ENCODE assay signal across 8 cellular contexts in genomic region chr3:197736010-197736490, GRCh38. TPM values are rescaled to one million over a fixed set of nuclear protein-coding genes. Genes with fewer than 3 reads are reported as not detected.
DNase-seq lines count a peak whose midpoint lies in the region; ATAC-seq, FAIRE-seq and TF ChIP-seq lines count a peak whose summit lies in the region.

No MANE protein-coding gene starts in this region.

- no peaks in the 10 kb centered on the region for H3K27me3 ChIP-seq in small intestine (ENCODE audit: control insufficient read depth in 2 of 2, insufficient read depth in 2 of 2, low read length in 2 of 2)

- ATAC-seq in A549 (peak; percentile 28 to 31), GM19351 (IDR thresholded peaks at IDR 0.05; ENCODE audit: unreplicated experiment) (peak; percentile 16), GM18517 (IDR thresholded peaks at IDR 0.05; ENCODE audit: unreplicated experiment) (no peak)

- peak overlapping the region; percentile 84 to 92 for H3K27ac ChIP-seq in A549
- peak overlapping the region; percentile 62 for H3K27ac ChIP-seq in angular gyrus (ENCODE audit: low read depth, low read length)
- peak overlapping the region; percentile 88 to 95 for H3K27ac ChIP-seq in small intestine (ENCODE audit: low read depth in 1 of 2, low read length in 1 of 2)

- CTCF ChIA-PET in A549 (lab: Yijun Ruan, JAX) = interaction anchor here (0.6 to 1.5 kb wide), 2 partner anchors 10 to 30 kb away, joined by 3 read pairs; no protein-coding TSS in a partner anchor

- peak overlapping the region; percentile 99 for H3K4me2 ChIP-seq in A549

- TF ChIP-seq EP300 in A549 (IDR thresholded peaks at IDR 0.05) = no peak

- H3K36me3 ChIP-seq in small intestine (ENCODE audit: control insufficient read depth in 2 of 2, insufficient read depth in 2 of 2, low read length in 2 of 2) = no peaks in the 10 kb centered on the region

- no peak for TF ChIP-seq RAD21 in A549 (conservative IDR thresholded peaks at IDR 0.05 in 1 of 2, IDR thresholded peaks at IDR 0.05 in 1 of 2)

- H3K4me3 ChIP-seq in A549 (peak overlapping the region; percentile 81), iPS-11a (ENCODE audit: low read depth, low read length) (peak overlapping the region; percentile 66), small intestine (ENCODE audit: low read depth in 1 of 2, low read length in 2 of 2) (peak overlapping the region; percentile 82 to 99)

- H3K4me1 ChIP-seq in A549 = peaks cover 9% of the 10 kb centered on the region; the same call in 1 of the 3 replicates
- peaks cover 0 to 2% of the 10 kb centered on the region in 2 donors for H3K4me1 ChIP-seq in small intestine (ENCODE audit: control insufficient read depth in 2 of 2, insufficient read depth in 1 of 2, low read depth in 1 of 2, low read length in 1 of 2)

- POLR2A ChIA-PET in A549 (lab: Yijun Ruan, JAX) = interaction anchor here (0.7 to 1.0 kb wide), 2 partner anchors 9 to 13 kb away, joined by 3 read pairs; partner anchors contain the start of gene FYTTD1

- WGBS in A549 (ENCODE audit: missing lambda C conversion rate) = 7% methylated on average over 13 of the region's 17 CpGs
- 0 to 1% (median 1%) methylated on average over 17 of the region's 17 CpGs for WGBS in small intestine, 3 donors

- DNase-seq in A549 (ENCODE audit: low read depth in 1 of 2, low spot score in 1 of 2) (peak in 1 of 2 experiments; percentile 31), SK-N-DZ (ENCODE audit: low spot score) (peak; percentile 47), small intestine (peak; percentile 57)
- DNase-seq in NK-92 treated with Interleukin-12 subunit alpha and Interleukin-12 subunit beta, amount 100 ng/mL, for 24 hours (lab: John Stamatoyannopoulos, UW) = no peak

- FAIRE-seq in A549 (lab: Jason Lieb, UNC) (no peak), small intestine (lab: Jason Lieb, UNC) (no peak)

- TF ChIP-seq POLR2A in A549 (IDR thresholded peaks at IDR 0.05; ENCODE audit: low read length) = no peak

- no peaks in the 10 kb centered on the region for H3K9me3 ChIP-seq in A549
- no peaks in the 10 kb centered on the region for H3K9me3 ChIP-seq in small intestine (ENCODE audit: control insufficient read depth, low read depth)

- no peak for TF ChIP-seq CTCF in A549 (IDR thresholded peaks at IDR 0.05)

TF ChIP-seq in A549, 52 proteins besides CTCF, POLR2A, EP300 and RAD21:
- TF ChIP-seq RFX5 (IDR thresholded peaks at IDR 0.05) (no peak), MAZ (IDR thresholded peaks at IDR 0.05; ENCODE audit: borderline replicate concordance, low read depth, low read length) (no peak), RARB (CRISPR knock-in tag; IDR thresholded peaks at IDR 0.05) (no peak), NPAS2 (CRISPR knock-in tag; IDR thresholded peaks at IDR 0.05; ENCODE audit: borderline replicate concordance) (no peak), FOSL2 (IDR thresholded peaks at IDR 0.05) (no peak), FOSL2 (CRISPR knock-in tag; IDR thresholded peaks at IDR 0.05) (no peak), TFCP2L1 (CRISPR knock-in tag; IDR thresholded peaks at IDR 0.05) (no peak), NR3C1 (IDR thresholded peaks at IDR 0.05) (no peak), JUNB (IDR thresholded peaks at IDR 0.05) (no peak), USF2 (IDR thresholded peaks at IDR 0.05) (no peak), CEBPB (IDR thresholded peaks at IDR 0.05) (no peak), FOSB (CRISPR knock-in tag; IDR thresholded peaks at IDR 0.05) (no peak), PBX3 (IDR thresholded peaks at IDR 0.05) (no peak), HES2 (IDR thresholded peaks at IDR 0.05) (no peak), ATOH8 (CRISPR knock-in tag; IDR thresholded peaks at IDR 0.05; ENCODE audit: low read depth) (no peak), CHD2 (IDR thresholded peaks at IDR 0.05; ENCODE audit: low read length, partially characterized antibody) (no peak), HOXA7 (CRISPR knock-in tag; IDR thresholded peaks at IDR 0.05) (no peak)
- TF ChIP-seq, protein P1, sequence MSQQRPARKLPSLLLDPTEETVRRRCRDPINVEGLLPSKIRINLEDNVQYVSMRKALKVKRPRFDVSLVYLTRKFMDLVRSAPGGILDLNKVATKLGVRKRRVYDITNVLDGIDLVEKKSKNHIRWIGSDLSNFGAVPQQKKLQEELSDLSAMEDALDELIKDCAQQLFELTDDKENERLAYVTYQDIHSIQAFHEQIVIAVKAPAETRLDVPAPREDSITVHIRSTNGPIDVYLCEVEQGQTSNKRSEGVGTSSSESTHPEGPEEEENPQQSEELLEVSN (IDR thresholded peaks at IDR 0.05; ENCODE audit: borderline replicate concordance, low read depth) = no peak

RNA-seq across cellular contexts. Expression of gene RUBCN, which starts 0.7 kb away (rescaled TPM):
- polyA plus RNA-seq in A549 (2011; rRNA removed) (8.0 and 8.2 TPM in 2 replicates), A549 (2017; fragmentation: RNase III; extraction: RNeasy Plus Mini Kit Qiagen cat#74134 plus additional on column Dnase treatment) (5.7 to 6.5 TPM (median 6.1 TPM) in 3 replicates), small intestine (10 to 100 TPM in 2 of 3 donors, 1 to 10 TPM in 1; 6.9 to 14.6 (median 11.0) TPM)
- 5.3 and 8.0 TPM in 2 replicates for polyA plus RNA-seq in A549 (2012; cell fraction: cytosol; rRNA removed)
- 11.5 and 15.4 TPM in 2 replicates for polyA plus RNA-seq in A549 (2012; cell fraction: nucleus; rRNA removed)
- 13.2 and 16.6 TPM in 2 replicates for polyA minus RNA-seq in A549 (2011; rRNA and poly(A)+ RNA removed)
- 11.3 and 12.7 TPM in 2 replicates for polyA plus RNA-seq in SK-N-DZ (2014; cell fraction: cytosol; rRNA removed)
- polyA plus RNA-seq in SK-N-DZ (2014; cell fraction: nucleus; rRNA removed) = 14.2 and 22.1 TPM in 2 replicates

RNA-seq across cellular contexts. Expression of gene FYTTD1, which starts 13.6 kb away (rescaled TPM):
- 24.8 and 37.3 TPM in 2 replicates for polyA plus RNA-seq in A549 (2011; rRNA removed)
- 4.9 and 5.8 TPM in 2 replicates for polyA plus RNA-seq in A549 (2012; cell fraction: cytosol; rRNA removed)
- polyA plus RNA-seq in A549 (2012; cell fraction: nucleus; rRNA removed) = 2.2 TPM in 2 replicates
- polyA plus RNA-seq in A549 (2017; fragmentation: RNase III; extraction: RNeasy Plus Mini Kit Qiagen cat#74134 plus additional on column Dnase treatment) = 19.8 to 22.2 TPM (median 20.9 TPM) in 3 replicates
- polyA minus RNA-seq in A549 (2011; rRNA and poly(A)+ RNA removed) = 11.0 and 11.3 TPM in 2 replicates
- polyA plus RNA-seq in SK-N-DZ (2014; cell fraction: cytosol; rRNA removed) = 37.3 and 42.3 TPM in 2 replicates
- 27.8 and 37.0 TPM in 2 replicates for polyA plus RNA-seq in SK-N-DZ (2014; cell fraction: nucleus; rRNA removed)
- polyA plus RNA-seq in small intestine = 10 to 100 TPM; 11.2 to 13.0 (median 11.3) TPM

RNA-seq across cellular contexts. Expression of gene LRCH3, which starts 55.0 kb away (rescaled TPM):
- polyA plus RNA-seq in A549 (2011; rRNA removed) (44.6 and 66.0 TPM in 2 replicates), A549 (2017; fragmentation: RNase III; extraction: RNeasy Plus Mini Kit Qiagen cat#74134 plus additional on column Dnase treatment) (12.1 to 14.2 TPM (median 12.6 TPM) in 3 replicates), small intestine (10 to 100 TPM in 1 of 3 donors, 1 to 10 TPM in 2; 4.6 to 25.4 (median 6.7) TPM)
- 11.0 and 13.3 TPM in 2 replicates for polyA plus RNA-seq in A549 (2012; cell fraction: cytosol; rRNA removed)
- polyA plus RNA-seq in A549 (2012; cell fraction: nucleus; rRNA removed) = 11.4 and 18.7 TPM in 2 replicates
- polyA minus RNA-seq in A549 (2011; rRNA and poly(A)+ RNA removed) = 62.9 and 69.4 TPM in 2 replicates
- 23.5 and 25.5 TPM in 2 replicates for polyA plus RNA-seq in SK-N-DZ (2014; cell fraction: cytosol; rRNA removed)
- 33.4 and 53.4 TPM in 2 replicates for polyA plus RNA-seq in SK-N-DZ (2014; cell fraction: nucleus; rRNA removed)
